ENCODE assay signal across 8 cellular contexts in genomic region chr19:53868892-53869804, GRCh38. TPM values are rescaled to one million over a fixed set of nuclear protein-coding genes. Genes with fewer than 3 reads are reported as not detected.
DNase-seq lines count a peak whose midpoint lies in the region; ATAC-seq and TF ChIP-seq lines count a peak whose summit lies in the region.

No MANE protein-coding gene starts in this region.

- H3K9me3 ChIP-seq in neural cell (ENCODE audit: low read length) = no peaks in the 10 kb centered on the region

- peaks cover 14% of the 10 kb centered on the region for H4K20me1 ChIP-seq in neural cell (ENCODE audit: insufficient read depth)

- peak; percentile 38 for TF ChIP-seq EP300 in neural cell (conservative IDR thresholded peaks at IDR 0.05; ENCODE audit: poor library complexity, severe bottlenecking)

- H3K9ac ChIP-seq in neural cell (ENCODE audit: low read length) = peak overlapping the region; percentile 83

- peak overlapping the region; percentile 97 for H3K4me2 ChIP-seq in neural cell (ENCODE audit: low read length)

- peaks cover 63% of the 10 kb centered on the region for H3K4me1 Mint-ChIP-seq in stimulated activated naive CD8-positive, alpha-beta T cell treated with anti-CD3 and anti-CD28 coated beads, Interleukin-15, Interleukin-2, amounts not matched to agents 100 ng/mL and 50 ng/mL, for 24 hours (ENCODE audit: low read depth)

- no peaks in the 10 kb centered on the region for H3K9me2 ChIP-seq in neural cell (ENCODE audit: insufficient read depth, low read length)

- peak overlapping the region; percentile 85 for H3K27ac ChIP-seq in neural cell (ENCODE audit: low read length)

- H3K27me3 Mint-ChIP-seq in stimulated activated naive CD8-positive, alpha-beta T cell treated with anti-CD3 and anti-CD28 coated beads, Interleukin-15, Interleukin-2, amounts not matched to agents 100 ng/mL and 50 ng/mL, for 24 hours = no peaks in the 10 kb centered on the region

- peaks cover 11% of the 10 kb centered on the region for H3K79me2 ChIP-seq in neural cell (replicated peaks; ENCODE audit: insufficient read depth, low read length)

- in situ Hi-C loops in GM13976 (cut with MboI; ENCODE audit: low sequenced_read_pairs, unreplicated experiment) = no loop called here

- TF ChIP-seq CTCF in GM13976 (IDR thresholded peaks at IDR 0.05; ENCODE audit: borderline replicate concordance, control extremely low read depth, extremely low read depth, insufficient read depth, missing control alignments) (no peak), fibroblast of the aortic adventitia (IDR thresholded peaks at IDR 0.05; ENCODE audit: insufficient read depth, low read length) (peak; percentile 41), neural cell (IDR thresholded peaks at IDR 0.05; ENCODE audit: poor library complexity, severe bottlenecking) (no peak)

- H3F3A ChIP-seq in neural cell (ENCODE audit: insufficient read depth, low read length, poor library complexity, severe bottlenecking) = no peaks in the 10 kb centered on the region

- peak overlapping the region; percentile 95 for H3K4me3 Mint-ChIP-seq in stimulated activated naive CD8-positive, alpha-beta T cell treated with anti-CD3 and anti-CD28 coated beads, Interleukin-15, Interleukin-2, amounts not matched to agents 100 ng/mL and 50 ng/mL, for 24 hours

- H3K36me3 Mint-ChIP-seq in stimulated activated naive CD8-positive, alpha-beta T cell treated with anti-CD3 and anti-CD28 coated beads, Interleukin-15, Interleukin-2, amounts not matched to agents 100 ng/mL and 50 ng/mL, for 24 hours (ENCODE audit: low read depth) = peaks cover 17% of the 10 kb centered on the region

- H3K27ac Mint-ChIP-seq in stimulated activated naive CD8-positive, alpha-beta T cell treated with anti-CD3 and anti-CD28 coated beads, Interleukin-15, Interleukin-2, amounts not matched to agents 100 ng/mL and 50 ng/mL, for 24 hours = peak overlapping the region; percentile 81

- DNase-seq in GM13976 (ENCODE audit: low spot score) = peak; percentile 87
- DNase-seq in SHP77 (lab: John Stamatoyannopoulos, UW) = peak; percentile 75 to 80
- DNase-seq in activated effector memory CD4-positive, alpha-beta T cell treated with anti-CD3 and anti-CD28 coated beads, Interleukin-2, amount 50 U/mL, for 16 hours = peak; percentile 94
- DNase-seq in fibroblast of the aortic adventitia (ENCODE audit: low read depth) = peak; percentile 85
- DNase-seq in cerebellar nuclear complex (lab: John Stamatoyannopoulos, UW) = no peak

- H2AFZ ChIP-seq in neural cell (ENCODE audit: low read depth, low read length) = no peak overlapping the region

- TF ChIP-seq RAD21 in neural cell (conservative IDR thresholded peaks at IDR 0.05) = no peak

- H3K4me3 ChIP-seq in fibroblast of the aortic adventitia (ENCODE audit: low read depth, low read length) (peak overlapping the region; percentile 96), neural cell (ENCODE audit: low read length) (peak overlapping the region; percentile 88)

- H3K36me3 ChIP-seq in neural cell (ENCODE audit: insufficient read depth, low read length) = no peaks in the 10 kb centered on the region

- peak; percentile 35 for ATAC-seq in HG03159 (IDR thresholded peaks at IDR 0.05; ENCODE audit: unreplicated experiment)

- peaks cover 3% of the 10 kb centered on the region for H3K9me3 Mint-ChIP-seq in stimulated activated naive CD8-positive, alpha-beta T cell treated with anti-CD3 and anti-CD28 coated beads, Interleukin-15, Interleukin-2, amounts not matched to agents 100 ng/mL and 50 ng/mL, for 24 hours

- H3K27me3 ChIP-seq in neural cell (ENCODE audit: insufficient read depth, low read depth, low read length) = no peaks in the 10 kb centered on the region

TF ChIP-seq in neural cell, 6 proteins besides CTCF, POLR2A, EP300 and RAD21:
- TF ChIP-seq REST (IDR thresholded peaks at IDR 0.05; ENCODE audit: borderline replicate concordance) = peak; percentile 22
- TF ChIP-seq TAF1 (IDR thresholded peaks at IDR 0.05; ENCODE audit: low read depth) = no peak
- TF ChIP-seq MXI1 (conservative IDR thresholded peaks at IDR 0.05; ENCODE audit: poor library complexity, severe bottlenecking) = peak; percentile 46

RNA-seq across cellular contexts. Expression of gene MYADM, which starts 1.5 kb away (rescaled TPM):
- 6.8 and 30.2 TPM in 2 replicates for total RNA-seq in fibroblast of the aortic adventitia (ENCODE audit: low replicate concordance)
- polyA plus RNA-seq in neural cell = 2.5 and 4.5 TPM in 2 replicates
- 5.1 and 6.5 TPM in 2 replicates for polyA minus RNA-seq in neural cell

RNA-seq across cellular contexts. Expression of gene PRKCG, which starts 12.8 kb away (rescaled TPM):
- not detected in 2 replicates for total RNA-seq in fibroblast of the aortic adventitia (ENCODE audit: low replicate concordance)
- polyA plus RNA-seq in neural cell = 0.99 and 2.2 TPM in 2 replicates
- 3.0 and 5.4 TPM in 2 replicates for polyA minus RNA-seq in neural cell

RNA-seq across cellular contexts. Expression of gene CACNG7, which starts 39.9 kb away (rescaled TPM):
- 0.57 and 1.9 TPM in 2 replicates for total RNA-seq in fibroblast of the aortic adventitia (ENCODE audit: low replicate concordance)
- 27.8 and 37.0 TPM in 2 replicates for polyA plus RNA-seq in neural cell
- 25.4 and 29.2 TPM in 2 replicates for polyA minus RNA-seq in neural cell

RNA-seq across cellular contexts. Expression of gene NLRP12, which starts 45.0 kb away (rescaled TPM):
- not detected in 2 replicates for total RNA-seq in fibroblast of the aortic adventitia (ENCODE audit: low replicate concordance)
- polyA plus RNA-seq in neural cell = not detected in 2 replicates
- polyA minus RNA-seq in neural cell = not detected in 2 replicates

Comparison
In these comparisons a context has a peak if more than half of its experiments do, and no peak if none do; other contexts are left out.
1. DNase-seq: peak in GM13976 (single experiment), SHP77 (2 of 2), activated effector memory CD4-positive, alpha-beta T cell treated with anti-CD3 and anti-CD28 coated beads, Interleukin-2, amount 50 U/mL, for 16 hours (single experiment) and fibroblast of the aortic adventitia (single experiment); none in cerebellar nuclear complex (0 of 2).